Comparison of ENCODE assay signal across 25 cellular contexts in the genomic region with DNA sequence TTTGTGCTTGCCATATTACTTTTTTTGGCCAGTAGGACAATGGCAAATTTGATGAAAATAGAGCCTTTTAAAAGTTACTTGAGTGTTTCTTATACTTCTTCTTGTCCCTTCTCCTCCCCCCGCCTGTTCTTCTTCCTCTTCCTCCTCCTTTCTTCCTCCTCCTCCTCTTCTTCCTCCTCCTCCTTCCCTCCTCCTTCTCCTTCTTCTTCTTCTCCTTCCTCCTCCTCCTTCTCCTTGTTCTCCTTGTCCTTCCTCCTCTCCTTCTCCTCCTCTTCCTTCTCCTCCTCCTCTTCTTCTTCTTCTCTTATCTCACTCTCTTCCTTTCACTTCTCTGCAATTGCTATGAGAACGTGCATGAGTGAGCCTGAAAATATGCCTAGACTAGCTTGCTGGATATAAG.
"Had no signal": no experiment of that assay in that cellular context is flagged by ENCODE, and none has a peak within 500 bp of the region (broad histone marks: within the 10 kb centered on the region; RNA-seq: fewer than 3 reads in every experiment).

No MANE protein-coding gene starts in this region.

- H3K27me3 Mint-ChIP-seq: naive B cell had no signal

- H3K4me3 ChIP-seq: coronary artery, dorsolateral prefrontal cortex, esophagus muscularis mucosa, gastrocnemius medialis, heart right ventricle, left lung, lower lobe of right lung, mucosa of descending colon had no signal

- H3K36me3 Mint-ChIP-seq: mesothelial cell of epicardium; naive B cell; naive thymus-derived CD8-positive, alpha-beta T cell had no signal

- H3K9me3 Mint-ChIP-seq: mesothelial cell of epicardium; naive thymus-derived CD8-positive, alpha-beta T cell had no signal

- H3K4me1 Mint-ChIP-seq: mesothelial cell of epicardium; naive thymus-derived CD8-positive, alpha-beta T cell had no signal

- DNase-seq: dermis blood vessel endothelial cell; dorsolateral prefrontal cortex; effector CD4-positive, alpha-beta T cell; effector memory CD4-positive, alpha-beta T cell; foreskin fibroblast; foreskin melanocyte; gastrocnemius medialis; glutamatergic neuron; head of caudate nucleus; heart right ventricle; hippocampal formation; left cardiac atrium; left lung; left ventricle myocardium superior; lower lobe of right lung; mesenchymal stem cell; mucosa of descending colon; naive B cell; naive thymus-derived CD8-positive, alpha-beta T cell had no signal

- H3K4me1 ChIP-seq: esophagus muscularis mucosa, gastrocnemius medialis, heart right ventricle, left lung, lower lobe of right lung had no signal

- H3K9me3 ChIP-seq: esophagus muscularis mucosa, gastrocnemius medialis, heart right ventricle, left lung, lower lobe of right lung, mucosa of descending colon had no signal

- H3K27ac ChIP-seq: coronary artery, dorsolateral prefrontal cortex, esophagus muscularis mucosa, gastrocnemius medialis, heart right ventricle, left lung, lower lobe of right lung had no signal

- FAIRE-seq: endothelial cell of umbilical vein, islet of Langerhans, keratinocyte had no signal

- ATAC-seq: gastrocnemius medialis; heart right ventricle; left cardiac atrium; left lung; left ventricle myocardium superior; lower lobe of right lung; mucosa of descending colon; naive thymus-derived CD8-positive, alpha-beta T cell had no signal

- H3K36me3 ChIP-seq: esophagus muscularis mucosa, gastrocnemius medialis, heart right ventricle, left lung, lower lobe of right lung had no signal

- H3K4me3 Mint-ChIP-seq: mesothelial cell of epicardium; naive thymus-derived CD8-positive, alpha-beta T cell had no signal

- H3K27me3 ChIP-seq: dorsolateral prefrontal cortex, esophagus muscularis mucosa, gastrocnemius medialis, heart right ventricle, left lung had no signal

- H3K27ac Mint-ChIP-seq: mesothelial cell of epicardium; naive B cell; naive thymus-derived CD8-positive, alpha-beta T cell had no signal
